ENCODE assay signal across 18 cellular contexts in genomic region chr21:15343066-15343465, GRCh38.
"Had no signal": no experiment of that assay in that cellular context is flagged by ENCODE, and none has a peak within 500 bp of the region (broad histone marks: within the 10 kb centered on the region; RNA-seq: fewer than 3 reads in every experiment).

No MANE protein-coding gene starts in this region.

- FAIRE-seq: islet of Langerhans had no signal

- H3K9ac ChIP-seq: parathyroid adenoma had no signal

- DNase-seq: activated CD4-positive, alpha-beta T cell treated with anti-CD3 and anti-CD28 coated beads, Interleukin-2, amount 10 ng/mL, durations not matched to agents 7 days and 5 days; activated CD4-positive, CD25-positive, alpha-beta regulatory T cell; activated naive CD8-positive, alpha-beta T cell treated with anti-CD3 and anti-CD28 coated beads for 36 hours; esophagus squamous epithelium; heart right ventricle; left lung; mucosa of descending colon; naive thymus-derived CD8-positive, alpha-beta T cell; stimulated activated CD4-positive, alpha-beta T cell treated with anti-CD3 and anti-CD28 coated beads, Interleukin-15, amount 100 ng/mL, for 24 hours; stimulated activated CD4-positive, alpha-beta T cell treated with anti-CD3 and anti-CD28 coated beads, Interleukin-4, amount 100 ng/mL, for 1 hour; stimulated activated naive B cell treated with anti-CD40 and anti-IgM and Interleukin-4, amounts not matched to agents 10 μg/mL and 1 μg/mL and 100 μg/mL, for 72 hours had no signal

- H2AFZ ChIP-seq: parathyroid adenoma had no signal

- H3K4me3 ChIP-seq: cardiac muscle cell, esophagus squamous epithelium, gastroesophageal sphincter, heart right ventricle, left lung, mucosa of descending colon, skin epidermis, tibial nerve, vagina had no signal

- H3K27me3 ChIP-seq: cardiac muscle cell, esophagus squamous epithelium, gastroesophageal sphincter, heart right ventricle, left lung, tibial nerve, vagina had no signal

- H3K36me3 ChIP-seq: cardiac muscle cell, esophagus squamous epithelium, gastroesophageal sphincter, heart right ventricle, left lung, tibial nerve, vagina had no signal

- ATAC-seq: gastroesophageal sphincter; heart right ventricle; mucosa of descending colon; naive thymus-derived CD8-positive, alpha-beta T cell; stimulated activated naive B cell treated with anti-CD40 and anti-IgM and Interleukin-4, amounts not matched to agents 10 μg/mL and 1 μg/mL and 100 μg/mL, for 72 hours had no signal

- H3K4me1 ChIP-seq: esophagus squamous epithelium, gastroesophageal sphincter, heart right ventricle, left lung, parathyroid adenoma, tibial nerve, vagina had no signal

- H3K27ac ChIP-seq: cardiac muscle cell, esophagus squamous epithelium, gastroesophageal sphincter, heart right ventricle, left lung, parathyroid adenoma, skin epidermis, tibial nerve, vagina had no signal

- H3K79me2 ChIP-seq: parathyroid adenoma had no signal

- H3K9me3 ChIP-seq: esophagus squamous epithelium, gastroesophageal sphincter, heart right ventricle, left lung, mucosa of descending colon, tibial nerve, vagina had no signal
